11 cellular contexts compared by ENCODE assay signal in the genomic region with DNA sequence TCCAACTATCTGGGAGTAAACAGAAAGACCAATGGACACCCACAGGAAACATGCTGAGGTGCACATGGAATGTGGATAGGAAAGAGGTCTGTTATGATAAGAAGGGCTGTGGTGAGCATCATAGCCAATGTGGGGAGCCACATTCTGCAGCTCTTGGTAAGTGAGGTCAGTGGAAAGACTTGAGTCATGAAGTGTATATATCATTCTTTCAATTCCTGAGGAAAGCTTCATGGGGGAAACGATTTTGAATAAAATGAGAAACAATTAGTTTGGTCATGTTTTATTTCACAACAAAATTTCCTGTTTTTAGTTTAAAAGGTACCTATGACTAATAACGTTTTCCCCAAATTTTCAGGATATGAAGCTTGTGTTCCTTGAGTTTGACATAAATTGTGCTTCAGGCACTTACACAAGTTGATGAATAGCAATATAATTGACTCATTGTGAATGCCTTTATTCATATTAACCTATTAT. TPM values are rescaled to one million over a fixed set of nuclear protein-coding genes. Genes with fewer than 3 reads are reported as not detected.
DNase-seq lines count a peak whose midpoint lies in the region; FAIRE-seq and TF ChIP-seq lines count a peak whose summit lies in the region.
"Had no signal": no experiment of that assay in that cellular context is flagged by ENCODE, and none has a peak within 500 bp of the region (broad histone marks: within the 10 kb centered on the region; RNA-seq: fewer than 3 reads in every experiment).

No MANE protein-coding gene starts in this region.

- FAIRE-seq in bronchial epithelial cell (lab: Jason Lieb, UNC): no peak

- WGBS in sigmoid colon, 2 donors: 52 to 81% methylated on average over 2 of the region's 2 CpGs
- 32 to 49% (median 34%) methylated on average over 2 of the region's 2 CpGs for WGBS in adrenal gland, 4 donors

- intact Hi-C loops in CD4-positive, alpha-beta memory T cell (cut with micrococcal nuclease): no loop called here
- intact Hi-C loops in sigmoid colon (cut with DNase I): loop anchor here (2.0 to 5.0 kb wide), 3 partner anchors 71 to 473 kb away; no protein-coding TSS in a partner anchor
- intact Hi-C loops in vagina (cut with DNase I): loop anchor here (10.0 kb wide), 1 partner anchor 473 kb away; no protein-coding TSS in a partner anchor
- intact Hi-C loops in adrenal gland (cut with DNase I): loop anchor here (5.0 to 10.0 kb wide), 4 partner anchors 203 to 473 kb away; a partner anchor contains a TSS

- no peaks in the 10 kb centered on the region for H3K27me3 Mint-ChIP-seq in CD4-positive, alpha-beta memory T cell

- H3K27ac ChIP-seq in CD4-positive, alpha-beta memory T cell (ENCODE audit: low read depth, low read length): no peak overlapping the region
- H3K27ac ChIP-seq in sigmoid colon (no peak overlapping the region), vagina (no peak overlapping the region), adrenal gland (no peak overlapping the region)
- H3K27ac ChIP-seq: esophagus muscularis mucosa had no signal

- TF ChIP-seq CTCF in bronchial epithelial cell (IDR thresholded peaks at IDR 0.05; ENCODE audit: insufficient read depth, low read length, severe bottlenecking): no peak
- no peak for TF ChIP-seq CTCF in sigmoid colon (IDR thresholded peaks at IDR 0.05)
- TF ChIP-seq CTCF in vagina (IDR thresholded peaks at IDR 0.05): no peak
- TF ChIP-seq CTCF in adrenal gland (IDR thresholded peaks at IDR 0.05): no peak

- H3K27me3 ChIP-seq in bronchial epithelial cell (ENCODE audit: control insufficient read depth, insufficient read depth, low read length): no peaks in the 10 kb centered on the region
- H3K27me3 ChIP-seq in CD4-positive, alpha-beta memory T cell (ENCODE audit: insufficient read depth, low read length): no peaks in the 10 kb centered on the region
- H3K27me3 ChIP-seq in sigmoid colon: no peaks in the 10 kb centered on the region
- H3K27me3 ChIP-seq in vagina: no peaks in the 10 kb centered on the region
- no peaks in the 10 kb centered on the region for H3K27me3 ChIP-seq in adrenal gland
- H3K27me3 ChIP-seq: esophagus muscularis mucosa had no signal

- no peaks in the 10 kb centered on the region for H3K9me3 ChIP-seq in CD4-positive, alpha-beta memory T cell (ENCODE audit: control insufficient read depth in 1 of 2, low read length in 2 of 2)
- no peaks in the 10 kb centered on the region for H3K9me3 ChIP-seq in sigmoid colon
- H3K9me3 ChIP-seq in vagina: no peaks in the 10 kb centered on the region
- H3K9me3 ChIP-seq in adrenal gland (replicated peaks in 1 of 3): no peaks in the 10 kb centered on the region
- H3K9me3 ChIP-seq: esophagus muscularis mucosa had no signal

- no peak for TF ChIP-seq POLR2A in sigmoid colon (IDR thresholded peaks at IDR 0.05)
- TF ChIP-seq POLR2A in vagina (IDR thresholded peaks at IDR 0.05): no peak
- TF ChIP-seq POLR2A in adrenal gland (IDR thresholded peaks at IDR 0.05): no peak

- DNase-seq in GM04503 (ENCODE audit: low read depth) (peak; percentile 85), NCI-H226 (peak; percentile 97), bronchial epithelial cell (ENCODE audit: low read depth) (peak; percentile 94), non-pigmented ciliary epithelial cell (ENCODE audit: low read depth) (peak; percentile 100), sigmoid colon (no peak), vagina (ENCODE audit: extremely low spot score in 2 of 2) (no peak), adrenal gland (no peak)
- no peak for DNase-seq in CD4-positive, alpha-beta memory T cell
- DNase-seq: NCI-H2029; stimulated activated CD4-positive, alpha-beta T cell treated with anti-CD3 and anti-CD28 coated beads, Interleukin-4, amount 100 ng/mL, for 1 hour had no signal

- H3K4me1 Mint-ChIP-seq in CD4-positive, alpha-beta memory T cell: no peaks in the 10 kb centered on the region

- peaks cover 0 to 1% (median 0%) of the 10 kb centered on the region in 8 donors for H3K9me3 Mint-ChIP-seq in CD4-positive, alpha-beta memory T cell

- POLR2A ChIA-PET in CD4-positive, alpha-beta memory T cell (lab: Charles Lee; ENCODE audit: partially characterized antibody): no interaction called here

- CTCF ChIA-PET in CD4-positive, alpha-beta memory T cell (lab: Charles Lee; ENCODE audit: partially characterized antibody): interaction anchor here (0.7 to 1.1 kb wide), 3 partner anchors 9 to 13 kb away, joined by 3 read pairs; no protein-coding TSS in a partner anchor

- H3K4me3 ChIP-seq in bronchial epithelial cell (ENCODE audit: low read depth, low read length): no peak overlapping the region
- H3K4me3 ChIP-seq in CD4-positive, alpha-beta memory T cell (ENCODE audit: low read length in 2 of 2): no peak overlapping the region
- no peak overlapping the region for H3K4me3 ChIP-seq in sigmoid colon
- H3K4me3 ChIP-seq in vagina: no peak overlapping the region
- no peak overlapping the region for H3K4me3 ChIP-seq in adrenal gland
- H3K4me3 ChIP-seq: esophagus muscularis mucosa had no signal

- no peak for TF ChIP-seq EP300 in sigmoid colon (IDR thresholded peaks at IDR 0.05)

- no peak overlapping the region for H3K4me3 Mint-ChIP-seq in CD4-positive, alpha-beta memory T cell

- H3K4me1 ChIP-seq in CD4-positive, alpha-beta memory T cell (ENCODE audit: insufficient read depth, low read length): no peaks in the 10 kb centered on the region
- H3K4me1 ChIP-seq in sigmoid colon: no peaks in the 10 kb centered on the region
- no peaks in the 10 kb centered on the region for H3K4me1 ChIP-seq in vagina
- H3K4me1 ChIP-seq in adrenal gland (replicated peaks in 1 of 2): no peaks in the 10 kb centered on the region

- no peaks in the 10 kb centered on the region for H3K36me3 Mint-ChIP-seq in CD4-positive, alpha-beta memory T cell

- no peak overlapping the region for H3K27ac Mint-ChIP-seq in CD4-positive, alpha-beta memory T cell

- no peaks in the 10 kb centered on the region for H3K36me3 ChIP-seq in bronchial epithelial cell (ENCODE audit: control insufficient read depth, insufficient read depth, low read length)
- no peaks in the 10 kb centered on the region for H3K36me3 ChIP-seq in CD4-positive, alpha-beta memory T cell (ENCODE audit: insufficient read depth, low read length)
- no peaks in the 10 kb centered on the region for H3K36me3 ChIP-seq in sigmoid colon
- no peaks in the 10 kb centered on the region for H3K36me3 ChIP-seq in vagina
- H3K36me3 ChIP-seq in adrenal gland (replicated peaks in 1 of 2): no peaks in the 10 kb centered on the region
- H3K36me3 ChIP-seq: esophagus muscularis mucosa had no signal

RNA-seq across cellular contexts. Expression of a gene that starts 41.4 kb away (rescaled TPM):
- total RNA-seq in bronchial epithelial cell: 7.4 and 14.8 TPM in 2 replicates
- under 1 TPM; 0.81 to 0.89 TPM for total RNA-seq in CD4-positive, alpha-beta memory T cell
- polyA plus RNA-seq in CD4-positive, alpha-beta memory T cell: 1 to 10 TPM; 1.2 to 2.2 TPM
- under 1 TPM in 3 of 4 donors, not detected in 1; under 0.01 to 0.41 (median 0.36) TPM for total RNA-seq in sigmoid colon
- 10 to 100 TPM in 2 of 3 donors, 1 to 10 TPM in 1; 6.6 to 30.1 (median 20.4) TPM for polyA plus RNA-seq in sigmoid colon
- total RNA-seq in vagina: 16.9 TPM
- under 1 TPM in 1 of 8 donors, not detected in 7; 0.23 TPM for total RNA-seq in adrenal gland
- under 1 TPM; 0.07 to 0.18 (median 0.08) TPM for polyA plus RNA-seq in adrenal gland

Comparison
In these comparisons a context has a peak if more than half of its experiments do, and no peak if none do; other contexts are left out.
1. DNase-seq: peak in GM04503 (single experiment), NCI-H226 (single experiment), bronchial epithelial cell (single experiment) and non-pigmented ciliary epithelial cell (single experiment); none in CD4-positive, alpha-beta memory T cell (0 of 5), sigmoid colon (single experiment), vagina (0 of 2) and adrenal gland (0 of 7).